In genomic region chr1:44775078-44775929, GRCh38 we compare ENCODE assay signal across 8 cellular contexts. TPM values are rescaled to one million over a fixed set of nuclear protein-coding genes. Genes with fewer than 3 reads are reported as not detected.
DNase-seq lines count a peak whose midpoint lies in the region; ATAC-seq and TF ChIP-seq lines count a peak whose summit lies in the region.

TSS of gene RPS8 (plus strand) at chr1:44775540. CDS start at chr1:44775597, 57 bp downstream.

- H3K79me2 ChIP-seq in neural cell (replicated peaks; ENCODE audit: insufficient read depth, low read length): peaks cover 10% of the 10 kb centered on the region

- peaks cover 33% of the 10 kb centered on the region for H3K36me3 ChIP-seq in ES-I3 (ENCODE audit: insufficient read depth, low read length)
- peaks cover 28% of the 10 kb centered on the region for H3K36me3 ChIP-seq in H7 (replicated peaks; ENCODE audit: control insufficient read depth, insufficient read depth, low read length)
- H3K36me3 ChIP-seq in neural cell (ENCODE audit: insufficient read depth, low read length): no peaks in the 10 kb centered on the region

- peak; percentile 98 for TF ChIP-seq POLR2A in Raji (IDR thresholded peaks at IDR 0.05; ENCODE audit: insufficient read depth, low read depth, low read length)

- H3K9ac ChIP-seq in ES-I3 (ENCODE audit: low read depth, low read length): peak within 1 kb of the TSS; percentile 80
- H3K9ac ChIP-seq in neural cell (ENCODE audit: low read length): peak within 1 kb of the TSS; percentile 95

- H3K27me3 ChIP-seq in H7 (ENCODE audit: control insufficient read depth, insufficient read depth, low read length) (no peaks in the 10 kb centered on the region), neural cell (ENCODE audit: insufficient read depth, low read depth, low read length) (no peaks in the 10 kb centered on the region)

- H3F3A ChIP-seq in neural cell (ENCODE audit: insufficient read depth, low read length, poor library complexity, severe bottlenecking): no peaks in the 10 kb centered on the region

- no peaks in the 10 kb centered on the region for H3K9me2 ChIP-seq in neural cell (ENCODE audit: insufficient read depth, low read length)

- peak within 1 kb of the TSS; percentile 99 for H2AFZ ChIP-seq in neural cell (ENCODE audit: low read depth, low read length)

- H3K27me3 Mint-ChIP-seq in stimulated activated naive CD8-positive, alpha-beta T cell treated with anti-CD3 and anti-CD28 coated beads, Interleukin-15, amount 100 ng/mL, for 72 hours: no peaks in the 10 kb centered on the region

- no peaks in the 10 kb centered on the region for H3K9me3 Mint-ChIP-seq in stimulated activated naive CD8-positive, alpha-beta T cell treated with anti-CD3 and anti-CD28 coated beads, Interleukin-15, amount 100 ng/mL, for 72 hours

- DNase-seq in H7 (peak; percentile 93), M059J (ENCODE audit: low read depth) (peak; percentile 93), fibroblast of villous mesenchyme (ENCODE audit: low read depth) (peak; percentile 95)
- peak; percentile 96 for DNase-seq in activated effector memory CD4-positive, alpha-beta T cell treated with anti-CD3 and anti-CD28 coated beads, Interleukin-2, amount 50 U/mL, for 16 hours
- DNase-seq in stimulated activated naive CD8-positive, alpha-beta T cell treated with anti-CD3 and anti-CD28 coated beads, Interleukin-15, amount 100 ng/mL, for 72 hours: peak; percentile 85 to 90

- H3K4me3 ChIP-seq in H7 (ENCODE audit: insufficient read depth, low read depth, low read length) (peak within 1 kb of the TSS; percentile 100), fibroblast of villous mesenchyme (ENCODE audit: low read depth, low read length) (peak within 1 kb of the TSS; percentile 95), neural cell (ENCODE audit: low read length) (peak within 1 kb of the TSS; percentile 81)

- TF ChIP-seq EP300 in neural cell (conservative IDR thresholded peaks at IDR 0.05; ENCODE audit: poor library complexity, severe bottlenecking): peak; percentile 80

- TF ChIP-seq RAD21 in neural cell (conservative IDR thresholded peaks at IDR 0.05): peak; percentile 13

- H3K27ac Mint-ChIP-seq in stimulated activated naive CD8-positive, alpha-beta T cell treated with anti-CD3 and anti-CD28 coated beads, Interleukin-15, amount 100 ng/mL, for 72 hours: peak within 1 kb of the TSS; percentile 97 to 99

- peak within 1 kb of the TSS; percentile 96 for H3K27ac ChIP-seq in neural cell (ENCODE audit: low read length)

- H4K20me1 ChIP-seq in neural cell (ENCODE audit: insufficient read depth): peaks cover 2% of the 10 kb centered on the region

- peak within 1 kb of the TSS; percentile 75 for H3K4me2 ChIP-seq in neural cell (ENCODE audit: low read length)

- peak; percentile 87 for ATAC-seq in stimulated activated naive CD8-positive, alpha-beta T cell treated with anti-CD3 and anti-CD28 coated beads, Interleukin-15, amount 100 ng/mL, for 72 hours

- H3K9me3 ChIP-seq in ES-I3 (ENCODE audit: control insufficient read depth, insufficient read depth, low read length) (no peaks in the 10 kb centered on the region), neural cell (ENCODE audit: low read length) (no peaks in the 10 kb centered on the region)

- TF ChIP-seq CTCF in fibroblast of villous mesenchyme (IDR thresholded peaks at IDR 0.05; ENCODE audit: insufficient read depth, low read depth, low read length) (no peak), neural cell (IDR thresholded peaks at IDR 0.05; ENCODE audit: poor library complexity, severe bottlenecking) (peak; percentile 19)

- peak within 1 kb of the TSS; percentile 86 to 92 for H3K4me3 Mint-ChIP-seq in stimulated activated naive CD8-positive, alpha-beta T cell treated with anti-CD3 and anti-CD28 coated beads, Interleukin-15, amount 100 ng/mL, for 72 hours

- no peaks in the 10 kb centered on the region; the same call in 1 of the 2 replicates for H3K4me1 ChIP-seq in ES-I3 (ENCODE audit: insufficient read depth, low read length)

- H3K4me1 Mint-ChIP-seq in stimulated activated naive CD8-positive, alpha-beta T cell treated with anti-CD3 and anti-CD28 coated beads, Interleukin-15, amount 100 ng/mL, for 72 hours: peaks cover 60% of the 10 kb centered on the region

TF ChIP-seq in neural cell, 6 proteins besides CTCF, POLR2A, EP300 and RAD21:
- TF ChIP-seq MXI1 (conservative IDR thresholded peaks at IDR 0.05; ENCODE audit: poor library complexity, severe bottlenecking) (peak; percentile 97), EZH2 (IDR thresholded peaks at IDR 0.05; ENCODE audit: borderline replicate concordance, insufficient read depth, low read length, poor library complexity, severe bottlenecking) (no peak), TAF1 (IDR thresholded peaks at IDR 0.05; ENCODE audit: low read depth) (peak; percentile 95), SMC3 (conservative IDR thresholded peaks at IDR 0.05; ENCODE audit: poor library complexity) (no peak), POLR2AphosphoS5 (IDR thresholded peaks at IDR 0.05) (peak; percentile 98), REST (IDR thresholded peaks at IDR 0.05; ENCODE audit: borderline replicate concordance) (peak; percentile 95)

RNA-seq across cellular contexts. Expression of gene RPS8, which starts in this region (rescaled TPM):
- 3,197 and 3,561 TPM in 2 replicates for total RNA-seq in H7 (2014; rRNA removed; shearing (Covaris generic))
- 1,381 and 1,646 TPM in 2 replicates for total RNA-seq in M059J (2014; rRNA removed; shearing (Covaris generic))
- 1,148 and 1,233 TPM in 2 replicates for total RNA-seq in fibroblast of villous mesenchyme
- 2,015 and 2,061 TPM in 2 replicates for polyA plus RNA-seq in neural cell
- polyA minus RNA-seq in neural cell: 644 and 721 TPM in 2 replicates

Comparison
In these comparisons a context has a peak if more than half of its experiments do, and no peak if none do; other contexts are left out.
1. Peak in every context shown above with its lines: DNase-seq, ATAC-seq, H3K4me3 ChIP-seq and H3K27ac ChIP-seq.